In the genomic region with DNA sequence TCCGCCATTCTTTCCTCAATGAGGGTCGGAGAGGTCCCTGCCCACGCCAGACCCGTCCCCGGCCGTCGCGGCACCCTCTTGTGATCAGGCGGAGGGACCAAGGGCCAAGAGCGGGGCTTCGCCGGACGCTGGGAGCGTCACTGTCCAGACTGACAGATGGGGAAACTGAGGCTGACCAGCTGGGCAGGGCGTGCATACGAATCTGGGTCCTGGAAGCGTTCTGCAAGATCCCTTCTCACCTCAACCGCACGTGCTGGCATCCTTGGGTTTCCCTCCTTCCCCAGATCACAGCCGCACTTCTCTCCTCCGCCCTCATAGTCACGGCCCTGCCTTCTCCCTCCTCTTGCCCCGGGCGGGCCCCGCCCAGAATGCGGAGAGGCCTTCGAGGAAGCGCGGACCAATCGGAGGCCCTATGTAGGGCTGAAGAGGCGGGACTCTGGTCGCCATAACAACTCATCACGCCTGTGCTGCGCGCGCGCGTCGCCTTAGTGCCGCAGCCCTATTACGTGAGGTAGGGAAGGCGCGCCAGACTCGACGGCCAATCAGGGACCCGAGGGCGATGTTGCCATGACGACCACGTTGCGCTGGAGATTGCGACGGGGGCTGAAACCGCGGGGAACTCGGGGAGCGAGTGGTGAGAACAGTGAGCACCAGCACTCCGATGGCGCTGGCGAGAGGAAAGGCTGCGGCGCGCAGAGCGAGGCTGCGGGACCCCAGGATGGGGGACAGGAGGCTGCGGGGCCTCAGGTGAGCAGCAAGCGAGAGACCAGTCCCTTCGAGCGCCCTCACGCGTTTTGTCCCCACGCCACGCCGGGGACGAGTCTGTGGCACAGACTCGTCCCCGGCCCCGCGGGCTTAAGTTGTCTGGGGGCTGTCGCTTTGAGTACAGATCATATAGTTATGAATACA, we compare ENCODE assay signal across 1 cellular context.
A peak's percentile ranks its signal among the peaks of the same experiment; 100 is the strongest.
TF ChIP-seq lines count a peak whose summit lies in the region.

No MANE protein-coding gene starts in this region.

TF ChIP-seq in K562, 482 proteins besides CTCF, POLR2A, EP300 and RAD21 (continues in another document):
- peak; percentile 86 for TF ChIP-seq ATF1 (CRISPR knock-in tag; IDR thresholded peaks at IDR 0.05)
- peak; percentile 97 for TF ChIP-seq ATF1 (tag; IDR thresholded peaks at IDR 0.05)
- no peak for TF ChIP-seq HOXB6 (CRISPR knock-in tag; IDR thresholded peaks at IDR 0.05; ENCODE audit: borderline replicate concordance)
- no peak for TF ChIP-seq CREB3 (tag; conservative IDR thresholded peaks at IDR 0.05; ENCODE audit: low read depth)
- peak; percentile 59 for TF ChIP-seq SP2 (IDR thresholded peaks at IDR 0.05; ENCODE audit: extremely low read depth, low read depth, low read length, poor library complexity, severe bottlenecking)
- no peak for TF ChIP-seq MCM7 (IDR thresholded peaks at IDR 0.05)
- peak; percentile 27; the same call in 1 of the 2 replicates for TF ChIP-seq NFIC (IDR thresholded peaks at IDR 0.05)
- TF ChIP-seq KDM1A (IDR thresholded peaks at IDR 0.05) = no peak
- TF ChIP-seq GTF3C2 (IDR thresholded peaks at IDR 0.05; ENCODE audit: borderline replicate concordance, extremely low read depth, insufficient read length) = no peak
- no peak for TF ChIP-seq MAFF (IDR thresholded peaks at IDR 0.05; ENCODE audit: low read length)
- TF ChIP-seq ZNF57 (CRISPR knock-in tag; IDR thresholded peaks at IDR 0.05) = no peak
- TF ChIP-seq MTA3 (IDR thresholded peaks at IDR 0.05; ENCODE audit: borderline replicate concordance) = peak; percentile 75; the same call in 1 of the 2 replicates
- TF ChIP-seq PTBP1 (IDR thresholded peaks at IDR 0.05; ENCODE audit: low read depth, low read length) = no peak
- TF ChIP-seq KDM4B (IDR thresholded peaks at IDR 0.05; ENCODE audit: borderline replicate concordance in 2 of 2, low read depth in 1 of 2) = no peak; a peak in 1 of 4 replicates
- peak; percentile 97 for TF ChIP-seq MTA1 (IDR thresholded peaks at IDR 0.05; ENCODE audit: borderline replicate concordance)
- peak; percentile 77; the same call in 1 of the 2 replicates for TF ChIP-seq RB1 (IDR thresholded peaks at IDR 0.05; ENCODE audit: low read depth)
- no peak for TF ChIP-seq ZC3H11A (IDR thresholded peaks at IDR 0.05; ENCODE audit: low read depth, low read length)
- TF ChIP-seq, protein P1, sequence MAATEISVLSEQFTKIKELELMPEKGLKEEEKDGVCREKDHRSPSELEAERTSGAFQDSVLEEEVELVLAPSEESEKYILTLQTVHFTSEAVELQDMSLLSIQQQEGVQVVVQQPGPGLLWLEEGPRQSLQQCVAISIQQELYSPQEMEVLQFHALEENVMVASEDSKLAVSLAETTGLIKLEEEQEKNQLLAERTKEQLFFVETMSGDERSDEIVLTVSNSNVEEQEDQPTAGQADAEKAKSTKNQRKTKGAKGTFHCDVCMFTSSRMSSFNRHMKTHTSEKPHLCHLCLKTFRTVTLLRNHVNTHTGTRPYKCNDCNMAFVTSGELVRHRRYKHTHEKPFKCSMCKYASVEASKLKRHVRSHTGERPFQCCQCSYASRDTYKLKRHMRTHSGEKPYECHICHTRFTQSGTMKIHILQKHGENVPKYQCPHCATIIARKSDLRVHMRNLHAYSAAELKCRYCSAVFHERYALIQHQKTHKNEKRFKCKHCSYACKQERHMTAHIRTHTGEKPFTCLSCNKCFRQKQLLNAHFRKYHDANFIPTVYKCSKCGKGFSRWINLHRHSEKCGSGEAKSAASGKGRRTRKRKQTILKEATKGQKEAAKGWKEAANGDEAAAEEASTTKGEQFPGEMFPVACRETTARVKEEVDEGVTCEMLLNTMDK (IDR thresholded peaks at IDR 0.05; ENCODE audit: borderline replicate concordance, insufficient read depth, low read depth, low read length, poor library complexity, severe bottlenecking) = no peak
- TF ChIP-seq CCNT2 (IDR thresholded peaks at IDR 0.05; ENCODE audit: borderline replicate concordance, extremely low read depth, insufficient read length, low read depth, low read length) = peak; percentile 48
- TF ChIP-seq ZNF830 (CRISPR knock-in tag; IDR thresholded peaks at IDR 0.05) = no peak
- TF ChIP-seq MEF2D (tag; conservative IDR thresholded peaks at IDR 0.05; ENCODE audit: low read depth) = no peak
- TF ChIP-seq, protein P2, sequence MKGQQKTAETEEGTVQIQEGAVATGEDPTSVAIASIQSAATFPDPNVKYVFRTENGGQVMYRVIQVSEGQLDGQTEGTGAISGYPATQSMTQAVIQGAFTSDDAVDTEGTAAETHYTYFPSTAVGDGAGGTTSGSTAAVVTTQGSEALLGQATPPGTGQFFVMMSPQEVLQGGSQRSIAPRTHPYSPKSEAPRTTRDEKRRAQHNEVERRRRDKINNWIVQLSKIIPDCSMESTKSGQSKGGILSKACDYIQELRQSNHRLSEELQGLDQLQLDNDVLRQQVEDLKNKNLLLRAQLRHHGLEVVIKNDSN (CRISPR knock-in tag; IDR thresholded peaks at IDR 0.05) = 0 out of 2 replicates have a peak, but pooled peaks have one; percentile 32
- peak; percentile 59; the same call in 1 of the 2 replicates for TF ChIP-seq PML (IDR thresholded peaks at IDR 0.05; ENCODE audit: low read length)
- no peak for TF ChIP-seq SRSF7 (optimal IDR thresholded peaks at IDR 0.05; ENCODE audit: low read depth, low read length)
- TF ChIP-seq, protein P3, sequence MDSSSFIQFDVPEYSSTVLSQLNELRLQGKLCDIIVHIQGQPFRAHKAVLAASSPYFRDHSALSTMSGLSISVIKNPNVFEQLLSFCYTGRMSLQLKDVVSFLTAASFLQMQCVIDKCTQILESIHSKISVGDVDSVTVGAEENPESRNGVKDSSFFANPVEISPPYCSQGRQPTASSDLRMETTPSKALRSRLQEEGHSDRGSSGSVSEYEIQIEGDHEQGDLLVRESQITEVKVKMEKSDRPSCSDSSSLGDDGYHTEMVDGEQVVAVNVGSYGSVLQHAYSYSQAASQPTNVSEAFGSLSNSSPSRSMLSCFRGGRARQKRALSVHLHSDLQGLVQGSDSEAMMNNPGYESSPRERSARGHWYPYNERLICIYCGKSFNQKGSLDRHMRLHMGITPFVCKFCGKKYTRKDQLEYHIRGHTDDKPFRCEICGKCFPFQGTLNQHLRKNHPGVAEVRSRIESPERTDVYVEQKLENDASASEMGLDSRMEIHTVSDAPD (CRISPR knock-in tag; IDR thresholded peaks at IDR 0.05) = no peak
- peak; percentile 24; the same call in 1 of the 2 replicates for TF ChIP-seq ZNF445 (CRISPR knock-in tag; IDR thresholded peaks at IDR 0.05; ENCODE audit: low read depth)
- TF ChIP-seq ZBED1 (IDR thresholded peaks at IDR 0.05) = no peak
- peak; percentile 57 for TF ChIP-seq ERF (CRISPR knock-in tag; IDR thresholded peaks at IDR 0.05)
- TF ChIP-seq POLR3G (IDR thresholded peaks at IDR 0.05; ENCODE audit: extremely low read depth, insufficient read length, insufficient replicate concordance) = no peak
- no peak for TF ChIP-seq PHTF2 (CRISPR knock-in tag; IDR thresholded peaks at IDR 0.05)
- peak; percentile 74 for TF ChIP-seq MAX (CRISPR knock-in tag; IDR thresholded peaks at IDR 0.05)
- no peak for TF ChIP-seq RAD51 (IDR thresholded peaks at IDR 0.05; ENCODE audit: borderline replicate concordance, low read depth)
- TF ChIP-seq ZNF668 (CRISPR knock-in tag; IDR thresholded peaks at IDR 0.05) = no peak
- no peak for TF ChIP-seq ZMIZ1 (IDR thresholded peaks at IDR 0.05; ENCODE audit: low read depth in 2 of 2, low read length in 2 of 2)
- TF ChIP-seq, protein P4, sequence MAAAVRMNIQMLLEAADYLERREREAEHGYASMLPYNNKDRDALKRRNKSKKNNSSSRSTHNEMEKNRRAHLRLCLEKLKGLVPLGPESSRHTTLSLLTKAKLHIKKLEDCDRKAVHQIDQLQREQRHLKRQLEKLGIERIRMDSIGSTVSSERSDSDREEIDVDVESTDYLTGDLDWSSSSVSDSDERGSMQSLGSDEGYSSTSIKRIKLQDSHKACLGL (CRISPR knock-in tag; IDR thresholded peaks at IDR 0.05; ENCODE audit: borderline replicate concordance, poor library complexity, severe bottlenecking) = no peak
- peak; percentile 72 for TF ChIP-seq FIP1L1 (IDR thresholded peaks at IDR 0.05; ENCODE audit: low read depth, low read length, poor library complexity, severe bottlenecking)
- TF ChIP-seq RHOXF2B (CRISPR knock-in tag; conservative IDR thresholded peaks at IDR 0.05) = no peak
- TF ChIP-seq HIVEP1 (CRISPR knock-in tag; IDR thresholded peaks at IDR 0.05) = 0 out of 2 replicates have a peak, but pooled peaks have one; percentile 14
- no peak for TF ChIP-seq STAT6 (CRISPR knock-in tag; IDR thresholded peaks at IDR 0.05)
- TF ChIP-seq, protein P5, sequence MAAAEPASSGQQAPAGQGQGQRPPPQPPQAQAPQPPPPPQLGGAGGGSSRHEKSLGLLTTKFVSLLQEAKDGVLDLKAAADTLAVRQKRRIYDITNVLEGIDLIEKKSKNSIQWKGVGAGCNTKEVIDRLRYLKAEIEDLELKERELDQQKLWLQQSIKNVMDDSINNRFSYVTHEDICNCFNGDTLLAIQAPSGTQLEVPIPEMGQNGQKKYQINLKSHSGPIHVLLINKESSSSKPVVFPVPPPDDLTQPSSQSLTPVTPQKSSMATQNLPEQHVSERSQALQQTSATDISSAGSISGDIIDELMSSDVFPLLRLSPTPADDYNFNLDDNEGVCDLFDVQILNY (CRISPR knock-in tag; IDR thresholded peaks at IDR 0.05) = 0 out of 2 replicates have a peak, but pooled peaks have one; percentile 56
- TF ChIP-seq SMAD3 (CRISPR knock-in tag; conservative IDR thresholded peaks at IDR 0.05) = no peak
